9 cellular contexts compared by ENCODE assay signal in genomic region chr2:236928353-236929153, GRCh38.
DNase-seq lines count a peak whose midpoint lies in the region; ATAC-seq, FAIRE-seq and TF ChIP-seq lines count a peak whose summit lies in the region.
"Had no signal": no experiment of that assay in that cellular context is flagged by ENCODE, and none has a peak within 500 bp of the region (broad histone marks: within the 10 kb centered on the region; RNA-seq: fewer than 3 reads in every experiment).

No MANE protein-coding gene starts in this region.

- no peak for DNase-seq in T-helper 2 cell treated with Interferon-gamma antibody and Interleukin-4, amounts not matched to agents 5 μg/mL and 100 μg/mL, for 36 hours (ENCODE audit: low spot score)
- DNase-seq in T-helper 2 cell (no peak), keratinocyte (ENCODE audit: low read depth, low spot score) (no peak), stomach (peak; percentile 33), DMS53 treated with DMSO at 0.1 percent for 48 hours (lab: John Stamatoyannopoulos, UW; ENCODE audit: unreplicated experiment) (no peak), NCI-H446 treated with DMSO at 0.1 percent for 48 hours (lab: John Stamatoyannopoulos, UW) (no peak)
- DNase-seq in activated T-helper 2 cell treated with anti-CD3 and anti-CD28 coated beads, Interferon-gamma antibody, Interleukin-2, Interleukin-4, amounts not matched to agents 10 μg/mL and 5 μg/mL and 100 μg/mL, durations not matched to agents 14 hours and 24 hours and 36 hours (ENCODE audit: low spot score) = no peak

- H3K36me3 ChIP-seq in keratinocyte (ENCODE audit: control insufficient read depth in 2 of 2, extremely low read depth in 1 of 2, insufficient read depth in 2 of 2, low read length in 2 of 2) (no peaks in the 10 kb centered on the region), stomach (no peaks in the 10 kb centered on the region)

- H3K79me2 ChIP-seq in keratinocyte (ENCODE audit: control insufficient read depth, insufficient read depth, low read length) = no peaks in the 10 kb centered on the region

- H3K4me3 ChIP-seq in keratinocyte (ENCODE audit: control insufficient read depth in 2 of 3, extremely low read depth in 1 of 3, insufficient read depth in 2 of 3, low read depth in 1 of 3, low read length in 3 of 3) = peak overlapping the region in 1 of 3 experiments; percentile 35
- H3K4me3 ChIP-seq in stomach = peak overlapping the region; percentile 22 to 43 (median 32)
- H3K4me3 ChIP-seq: body of pancreas had no signal

- H3K9ac ChIP-seq in keratinocyte (ENCODE audit: control insufficient read depth, extremely low read depth, insufficient read depth, low read length) = no peak overlapping the region

- no peak for FAIRE-seq in keratinocyte (lab: Jason Lieb, UNC)

- H3K9me3 Mint-ChIP-seq in T-helper 2 cell treated with Interferon-gamma antibody and Interleukin-4, amounts not matched to agents 5 μg/mL and 100 μg/mL, for 36 hours = no peaks in the 10 kb centered on the region
- H3K9me3 Mint-ChIP-seq in activated T-helper 2 cell treated with anti-CD3 and anti-CD28 coated beads, Interferon-gamma antibody, Interleukin-2, Interleukin-4, amounts not matched to agents 10 μg/mL and 5 μg/mL and 100 μg/mL, durations not matched to agents 14 hours and 24 hours and 36 hours = no peaks in the 10 kb centered on the region

- dilution Hi-C loops in keratinocyte (cut with MboI; ENCODE audit: extremely low pct_ligation_motif_present, low sequenced_read_pairs) = no loop called here

- no peak for TF ChIP-seq POLR2A in stomach (IDR thresholded peaks at IDR 0.05)

- no peak for TF ChIP-seq EP300 in stomach (IDR thresholded peaks at IDR 0.05)

- H3K27me3 ChIP-seq in keratinocyte (ENCODE audit: control insufficient read depth, extremely low read depth, insufficient read depth, low read length) (no peaks in the 10 kb centered on the region), stomach (no peaks in the 10 kb centered on the region)
- H3K27me3 ChIP-seq: body of pancreas had no signal

- H3K36me3 Mint-ChIP-seq in T-helper 2 cell treated with Interferon-gamma antibody and Interleukin-4, amounts not matched to agents 5 μg/mL and 100 μg/mL, for 36 hours (ENCODE audit: low read depth) = no peaks in the 10 kb centered on the region
- H3K36me3 Mint-ChIP-seq in activated T-helper 2 cell treated with anti-CD3 and anti-CD28 coated beads, Interferon-gamma antibody, Interleukin-2, Interleukin-4, amounts not matched to agents 10 μg/mL and 5 μg/mL and 100 μg/mL, durations not matched to agents 14 hours and 24 hours and 36 hours (ENCODE audit: low read depth) = no peaks in the 10 kb centered on the region

- 8 to 21% (median 12%) methylated on average over 8 of the region's 8 CpGs for WGBS in stomach, 5 donors

- TF ChIP-seq CTCF in keratinocyte (optimal IDR thresholded peaks at IDR 0.05 in 1 of 3, IDR thresholded peaks at IDR 0.05 in 1 of 3, conservative IDR thresholded peaks at IDR 0.05 in 1 of 3; ENCODE audit: extremely low read depth in 1 of 3, insufficient read depth in 2 of 3, low read length in 3 of 3) = no peak
- TF ChIP-seq CTCF in stomach (IDR thresholded peaks at IDR 0.05) = no peak

- peak overlapping the region; percentile 89 for H2AFZ ChIP-seq in keratinocyte (ENCODE audit: control insufficient read depth, low read length)

- H3K27me3 Mint-ChIP-seq in T-helper 2 cell treated with Interferon-gamma antibody and Interleukin-4, amounts not matched to agents 5 μg/mL and 100 μg/mL, for 36 hours (ENCODE audit: low read depth) = peaks cover 23% of the 10 kb centered on the region
- H3K27me3 Mint-ChIP-seq in activated T-helper 2 cell treated with anti-CD3 and anti-CD28 coated beads, Interferon-gamma antibody, Interleukin-2, Interleukin-4, amounts not matched to agents 10 μg/mL and 5 μg/mL and 100 μg/mL, durations not matched to agents 14 hours and 24 hours and 36 hours (ENCODE audit: low read depth) = peaks cover 32% of the 10 kb centered on the region

- H3K4me1 ChIP-seq in keratinocyte (ENCODE audit: control insufficient read depth, extremely low read depth, insufficient read depth, low read length) = no peaks in the 10 kb centered on the region
- peaks cover 0 to 11% (median 2%) of the 10 kb centered on the region in 4 donors for H3K4me1 ChIP-seq in stomach
- H3K4me1 ChIP-seq: body of pancreas had no signal

- H3K4me2 ChIP-seq in keratinocyte (ENCODE audit: control insufficient read depth, extremely low read depth, insufficient read depth, low read depth, low read length) = peak overlapping the region; percentile 42

- no peak overlapping the region for H3K27ac Mint-ChIP-seq in T-helper 2 cell treated with Interferon-gamma antibody and Interleukin-4, amounts not matched to agents 5 μg/mL and 100 μg/mL, for 36 hours
- H3K27ac Mint-ChIP-seq in activated T-helper 2 cell treated with anti-CD3 and anti-CD28 coated beads, Interferon-gamma antibody, Interleukin-2, Interleukin-4, amounts not matched to agents 10 μg/mL and 5 μg/mL and 100 μg/mL, durations not matched to agents 14 hours and 24 hours and 36 hours = no peak overlapping the region

- no peak for ATAC-seq in GM21390 (IDR thresholded peaks at IDR 0.05; ENCODE audit: unreplicated experiment)
- ATAC-seq: body of pancreas had no signal

- no peaks in the 10 kb centered on the region for H4K20me1 ChIP-seq in keratinocyte (ENCODE audit: control insufficient read depth, extremely low read depth, insufficient read depth, low read length)

- H3K9me3 ChIP-seq in keratinocyte (ENCODE audit: control insufficient read depth, low read depth, low read length) (no peaks in the 10 kb centered on the region), stomach (no peaks in the 10 kb centered on the region)
- H3K9me3 ChIP-seq: body of pancreas had no signal

- peaks cover 2% of the 10 kb centered on the region for H3K4me1 Mint-ChIP-seq in T-helper 2 cell treated with Interferon-gamma antibody and Interleukin-4, amounts not matched to agents 5 μg/mL and 100 μg/mL, for 36 hours (ENCODE audit: low read depth)
- H3K4me1 Mint-ChIP-seq in activated T-helper 2 cell treated with anti-CD3 and anti-CD28 coated beads, Interferon-gamma antibody, Interleukin-2, Interleukin-4, amounts not matched to agents 10 μg/mL and 5 μg/mL and 100 μg/mL, durations not matched to agents 14 hours and 24 hours and 36 hours (ENCODE audit: low read depth) = peaks cover 4% of the 10 kb centered on the region

- H3K27ac ChIP-seq in keratinocyte (ENCODE audit: control insufficient read depth, insufficient read depth, low read length) = no peak overlapping the region
- peak overlapping the region in 4 of 5 donors; percentile 34 to 45 (median 38) for H3K27ac ChIP-seq in stomach

- intact Hi-C loops in activated T-helper 2 cell treated with anti-CD3 and anti-CD28 coated beads, Interferon-gamma antibody, Interleukin-2, Interleukin-4, amounts not matched to agents 10 μg/mL and 5 μg/mL and 100 μg/mL, durations not matched to agents 14 hours and 24 hours and 36 hours (cut with micrococcal nuclease) = no loop called here
- intact Hi-C loops in stomach (cut with DNase I; ENCODE audit: low total_unique reads) = no loop called here

- no peaks in the 10 kb centered on the region for H3K9me1 ChIP-seq in keratinocyte (ENCODE audit: control insufficient read depth, extremely low read depth, insufficient read depth, low read length)

- H3K4me3 Mint-ChIP-seq in T-helper 2 cell treated with Interferon-gamma antibody and Interleukin-4, amounts not matched to agents 5 μg/mL and 100 μg/mL, for 36 hours = peak overlapping the region; percentile 72
- peak overlapping the region; percentile 59 for H3K4me3 Mint-ChIP-seq in activated T-helper 2 cell treated with anti-CD3 and anti-CD28 coated beads, Interferon-gamma antibody, Interleukin-2, Interleukin-4, amounts not matched to agents 10 μg/mL and 5 μg/mL and 100 μg/mL, durations not matched to agents 14 hours and 24 hours and 36 hours (ENCODE audit: low read depth)
